In the genomic region with DNA sequence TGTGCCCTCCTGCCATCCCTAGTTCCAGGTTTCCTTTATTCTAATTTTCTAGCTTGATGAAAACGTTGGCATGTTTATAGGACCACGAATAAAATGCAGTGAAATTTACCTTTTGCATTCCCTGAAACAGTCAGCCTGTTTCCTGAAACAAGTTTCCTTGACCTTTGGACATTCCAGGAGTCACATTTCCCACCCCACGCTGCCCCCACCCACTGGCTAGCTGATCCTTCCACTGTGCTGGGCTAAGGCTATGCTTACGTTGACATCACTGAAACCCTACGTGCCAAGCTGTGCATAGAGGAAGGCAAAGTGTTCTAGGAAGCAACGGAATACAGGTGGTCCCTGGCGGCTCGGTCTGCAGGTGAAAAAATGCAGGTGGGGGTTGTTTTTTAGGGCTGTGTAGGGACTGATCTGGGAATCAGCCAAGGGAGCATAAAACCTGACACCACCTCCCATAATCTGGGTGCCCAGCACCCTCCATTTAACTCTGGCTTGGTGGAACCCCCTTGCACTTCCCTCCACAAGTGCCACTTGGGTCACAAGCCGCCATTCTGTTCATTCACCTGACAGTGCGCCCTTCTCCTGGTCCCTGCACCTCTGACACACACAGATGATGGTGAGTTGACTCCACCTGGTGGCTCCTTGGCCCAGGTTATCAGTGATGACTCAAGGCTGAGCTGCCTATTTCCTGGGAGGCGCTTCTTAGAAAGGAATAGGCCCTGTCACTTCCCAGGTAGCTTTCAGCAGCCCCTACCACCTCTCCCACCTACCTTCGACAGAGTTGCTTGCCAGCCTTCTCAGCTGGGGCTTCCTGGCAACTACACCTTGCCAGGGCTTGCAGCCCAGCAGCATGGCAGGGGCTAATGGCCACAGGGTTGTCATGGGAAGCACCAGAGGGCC, we compare ENCODE assay signal across 1 cellular context.
TF ChIP-seq lines count a peak whose summit lies in the region.

No MANE protein-coding gene starts in this region.

TF ChIP-seq in WTC11, 78 proteins besides CTCF, POLR2A, EP300 and RAD21 (continued from another document):
- TF ChIP-seq, protein P1, sequence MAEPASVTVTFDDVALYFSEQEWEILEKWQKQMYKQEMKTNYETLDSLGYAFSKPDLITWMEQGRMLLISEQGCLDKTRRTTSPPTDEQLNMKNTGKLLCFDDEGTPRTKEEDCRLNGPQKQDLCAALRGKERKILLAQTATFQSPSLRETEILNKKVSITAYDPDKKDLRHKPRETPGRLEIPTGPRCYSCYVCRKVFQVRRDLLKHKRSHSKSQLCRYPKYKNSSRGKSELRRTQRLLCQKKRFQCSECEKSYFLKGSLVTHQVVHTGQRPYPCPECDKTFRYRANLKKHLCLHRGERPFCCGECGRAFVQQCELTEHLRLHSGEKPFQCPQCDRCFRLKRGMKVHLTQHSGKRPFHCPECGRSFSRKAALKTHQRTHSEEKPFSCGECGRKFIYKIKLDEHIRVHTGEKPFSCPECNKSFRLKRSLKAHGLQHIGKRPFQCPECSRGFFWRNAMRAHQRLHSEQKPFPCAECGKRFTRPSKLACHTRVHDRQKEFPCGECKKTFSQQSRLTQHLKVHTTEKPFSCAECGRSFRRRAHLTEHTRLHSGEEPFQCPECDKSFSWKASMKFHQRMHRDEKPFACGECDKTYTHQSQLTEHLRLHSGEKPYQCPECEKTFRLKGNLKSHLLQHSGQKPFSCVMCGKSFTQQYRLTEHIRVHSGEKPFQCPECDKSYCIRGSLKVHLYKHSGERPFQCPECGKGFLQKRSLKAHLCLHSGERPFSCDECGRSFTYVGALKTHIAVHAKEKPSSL (CRISPR knock-in tag; conservative IDR thresholded peaks at IDR 0.05) = no peak
- TF ChIP-seq, protein P2, sequence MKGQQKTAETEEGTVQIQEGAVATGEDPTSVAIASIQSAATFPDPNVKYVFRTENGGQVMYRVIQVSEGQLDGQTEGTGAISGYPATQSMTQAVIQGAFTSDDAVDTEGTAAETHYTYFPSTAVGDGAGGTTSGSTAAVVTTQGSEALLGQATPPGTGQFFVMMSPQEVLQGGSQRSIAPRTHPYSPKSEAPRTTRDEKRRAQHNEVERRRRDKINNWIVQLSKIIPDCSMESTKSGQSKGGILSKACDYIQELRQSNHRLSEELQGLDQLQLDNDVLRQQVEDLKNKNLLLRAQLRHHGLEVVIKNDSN (CRISPR knock-in tag; IDR thresholded peaks at IDR 0.05) = no peak
- TF ChIP-seq, protein P3, sequence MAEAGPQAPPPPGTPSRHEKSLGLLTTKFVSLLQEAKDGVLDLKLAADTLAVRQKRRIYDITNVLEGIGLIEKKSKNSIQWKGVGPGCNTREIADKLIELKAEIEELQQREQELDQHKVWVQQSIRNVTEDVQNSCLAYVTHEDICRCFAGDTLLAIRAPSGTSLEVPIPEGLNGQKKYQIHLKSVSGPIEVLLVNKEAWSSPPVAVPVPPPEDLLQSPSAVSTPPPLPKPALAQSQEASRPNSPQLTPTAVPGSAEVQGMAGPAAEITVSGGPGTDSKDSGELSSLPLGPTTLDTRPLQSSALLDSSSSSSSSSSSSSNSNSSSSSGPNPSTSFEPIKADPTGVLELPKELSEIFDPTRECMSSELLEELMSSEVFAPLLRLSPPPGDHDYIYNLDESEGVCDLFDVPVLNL (CRISPR knock-in tag; IDR thresholded peaks at IDR 0.05; ENCODE audit: borderline replicate concordance, low read depth) = no peak
- no peak for TF ChIP-seq JAZF1 (CRISPR knock-in tag; IDR thresholded peaks at IDR 0.05)
- TF ChIP-seq, protein P4, sequence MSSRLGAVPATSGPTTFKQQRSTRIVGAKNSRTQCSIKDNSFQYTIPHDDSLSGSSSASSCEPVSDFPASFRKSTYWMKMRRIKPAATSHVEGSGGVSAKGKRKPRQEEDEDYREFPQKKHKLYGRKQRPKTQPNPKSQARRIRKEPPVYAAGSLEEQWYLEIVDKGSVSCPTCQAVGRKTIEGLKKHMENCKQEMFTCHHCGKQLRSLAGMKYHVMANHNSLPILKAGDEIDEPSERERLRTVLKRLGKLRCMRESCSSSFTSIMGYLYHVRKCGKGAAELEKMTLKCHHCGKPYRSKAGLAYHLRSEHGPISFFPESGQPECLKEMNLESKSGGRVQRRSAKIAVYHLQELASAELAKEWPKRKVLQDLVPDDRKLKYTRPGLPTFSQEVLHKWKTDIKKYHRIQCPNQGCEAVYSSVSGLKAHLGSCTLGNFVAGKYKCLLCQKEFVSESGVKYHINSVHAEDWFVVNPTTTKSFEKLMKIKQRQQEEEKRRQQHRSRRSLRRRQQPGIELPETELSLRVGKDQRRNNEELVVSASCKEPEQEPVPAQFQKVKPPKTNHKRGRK (CRISPR knock-in tag; IDR thresholded peaks at IDR 0.05; ENCODE audit: borderline replicate concordance) = no peak
